1 cellular context compared by ENCODE assay signal in genomic region chr10:31318854-31319601, GRCh38.
TF ChIP-seq lines count a peak whose summit lies in the region.

Gene ZEB1 (plus strand): TSS chr10:31319216. CDS start chr10:31319235, 19 bp downstream.

TF ChIP-seq in HepG2, 621 proteins besides CTCF, POLR2A, EP300 and RAD21 (continued from another document and continues in another):
- TF ChIP-seq, protein P1, sequence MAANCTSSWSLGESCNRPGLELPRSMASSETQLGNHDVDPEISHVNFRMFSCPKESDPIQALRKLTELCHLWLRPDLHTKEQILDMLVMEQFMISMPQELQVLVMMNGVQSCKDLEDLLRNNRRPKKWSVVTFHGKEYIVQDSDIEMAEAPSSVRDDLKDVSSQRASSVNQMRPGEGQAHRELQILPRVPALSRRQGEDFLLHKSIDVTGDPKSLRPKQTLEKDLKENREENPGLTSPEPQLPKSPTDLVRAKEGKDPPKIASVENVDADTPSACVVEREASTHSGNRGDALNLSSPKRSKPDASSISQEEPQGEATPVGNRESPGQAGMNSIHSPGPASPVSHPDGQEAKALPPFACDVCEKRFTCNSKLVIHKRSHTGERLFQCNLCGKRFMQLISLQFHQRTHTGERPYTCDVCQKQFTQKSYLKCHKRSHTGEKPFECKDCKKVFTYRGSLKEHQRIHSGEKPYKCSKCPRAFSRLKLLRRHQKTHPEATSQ (CRISPR knock-in tag; IDR thresholded peaks at IDR 0.05; ENCODE audit: borderline replicate concordance) = no peak
- TF ChIP-seq AGO1 (IDR thresholded peaks at IDR 0.05; ENCODE audit: low read depth, low read length, poor library complexity, severe bottlenecking) (no peak), ATF4 (CRISPR knock-in tag; IDR thresholded peaks at IDR 0.05) (peak in 1 of 2 experiments; percentile 40; a peak in 1 of 4 replicates), ZNF383 (CRISPR knock-in tag; IDR thresholded peaks at IDR 0.05; ENCODE audit: borderline replicate concordance) (no peak), ZNF629 (CRISPR knock-in tag; conservative IDR thresholded peaks at IDR 0.05) (no peak), YY1 (IDR thresholded peaks at IDR 0.05; ENCODE audit: insufficient read depth, insufficient replicate concordance, low read depth, low read length) (peak; percentile 80), CENPX (CRISPR knock-in tag; IDR thresholded peaks at IDR 0.05) (no peak), ADNP (CRISPR knock-in tag; IDR thresholded peaks at IDR 0.05) (no peak), SP140L (CRISPR knock-in tag; IDR thresholded peaks at IDR 0.05; ENCODE audit: borderline replicate concordance) (no peak), RNF2 (conservative IDR thresholded peaks at IDR 0.05; ENCODE audit: low read depth) (no peak), KLF9 (CRISPR knock-in tag; IDR thresholded peaks at IDR 0.05; ENCODE audit: low read depth) (no peak), UBTF (CRISPR knock-in tag; IDR thresholded peaks at IDR 0.05) (peak; percentile 82), MEIS2 (CRISPR knock-in tag; IDR thresholded peaks at IDR 0.05) (no peak), NRL (CRISPR knock-in tag; IDR thresholded peaks at IDR 0.05; ENCODE audit: borderline replicate concordance) (no peak; the same call in 1 of the 2 replicates), CREB1 (IDR thresholded peaks at IDR 0.05) (no peak), CREB1 (CRISPR knock-in tag; IDR thresholded peaks at IDR 0.05) (no peak), IRF9 (CRISPR knock-in tag; IDR thresholded peaks at IDR 0.05; ENCODE audit: borderline replicate concordance) (peak; percentile 16; the same call in 1 of the 2 replicates), JDP2 (CRISPR knock-in tag; IDR thresholded peaks at IDR 0.05; ENCODE audit: borderline replicate concordance) (no peak), ZNF670 (CRISPR knock-in tag; IDR thresholded peaks at IDR 0.05; ENCODE audit: borderline replicate concordance) (0 out of 2 replicates have a peak, but pooled peaks have one; percentile 23), HCFC1 (IDR thresholded peaks at IDR 0.05; ENCODE audit: low read depth, low read length) (peak; percentile 28; the same call in 1 of the 2 replicates), HMGXB4 (CRISPR knock-in tag; IDR thresholded peaks at IDR 0.05; ENCODE audit: borderline replicate concordance in 1 of 2, low read depth in 1 of 2) (peak; percentile 13 to 55; a peak in 1 of 4 replicates), PITX1 (CRISPR knock-in tag; IDR thresholded peaks at IDR 0.05) (no peak), ATAD3A (CRISPR knock-in tag; IDR thresholded peaks at IDR 0.05) (no peak), GMEB1 (CRISPR knock-in tag; IDR thresholded peaks at IDR 0.05; ENCODE audit: borderline replicate concordance) (no peak), RCOR2 (CRISPR knock-in tag; IDR thresholded peaks at IDR 0.05) (no peak), ZNF567 (CRISPR knock-in tag; IDR thresholded peaks at IDR 0.05; ENCODE audit: borderline replicate concordance) (no peak)
- TF ChIP-seq, protein P2, sequence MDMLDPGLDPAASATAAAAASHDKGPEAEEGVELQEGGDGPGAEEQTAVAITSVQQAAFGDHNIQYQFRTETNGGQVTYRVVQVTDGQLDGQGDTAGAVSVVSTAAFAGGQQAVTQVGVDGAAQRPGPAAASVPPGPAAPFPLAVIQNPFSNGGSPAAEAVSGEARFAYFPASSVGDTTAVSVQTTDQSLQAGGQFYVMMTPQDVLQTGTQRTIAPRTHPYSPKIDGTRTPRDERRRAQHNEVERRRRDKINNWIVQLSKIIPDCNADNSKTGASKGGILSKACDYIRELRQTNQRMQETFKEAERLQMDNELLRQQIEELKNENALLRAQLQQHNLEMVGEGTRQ (IDR thresholded peaks at IDR 0.05; ENCODE audit: low read depth, low read length) = no peak
- TF ChIP-seq, protein P2 (CRISPR knock-in tag; IDR thresholded peaks at IDR 0.05; ENCODE audit: borderline replicate concordance) = no peak
- TF ChIP-seq, protein P3, sequence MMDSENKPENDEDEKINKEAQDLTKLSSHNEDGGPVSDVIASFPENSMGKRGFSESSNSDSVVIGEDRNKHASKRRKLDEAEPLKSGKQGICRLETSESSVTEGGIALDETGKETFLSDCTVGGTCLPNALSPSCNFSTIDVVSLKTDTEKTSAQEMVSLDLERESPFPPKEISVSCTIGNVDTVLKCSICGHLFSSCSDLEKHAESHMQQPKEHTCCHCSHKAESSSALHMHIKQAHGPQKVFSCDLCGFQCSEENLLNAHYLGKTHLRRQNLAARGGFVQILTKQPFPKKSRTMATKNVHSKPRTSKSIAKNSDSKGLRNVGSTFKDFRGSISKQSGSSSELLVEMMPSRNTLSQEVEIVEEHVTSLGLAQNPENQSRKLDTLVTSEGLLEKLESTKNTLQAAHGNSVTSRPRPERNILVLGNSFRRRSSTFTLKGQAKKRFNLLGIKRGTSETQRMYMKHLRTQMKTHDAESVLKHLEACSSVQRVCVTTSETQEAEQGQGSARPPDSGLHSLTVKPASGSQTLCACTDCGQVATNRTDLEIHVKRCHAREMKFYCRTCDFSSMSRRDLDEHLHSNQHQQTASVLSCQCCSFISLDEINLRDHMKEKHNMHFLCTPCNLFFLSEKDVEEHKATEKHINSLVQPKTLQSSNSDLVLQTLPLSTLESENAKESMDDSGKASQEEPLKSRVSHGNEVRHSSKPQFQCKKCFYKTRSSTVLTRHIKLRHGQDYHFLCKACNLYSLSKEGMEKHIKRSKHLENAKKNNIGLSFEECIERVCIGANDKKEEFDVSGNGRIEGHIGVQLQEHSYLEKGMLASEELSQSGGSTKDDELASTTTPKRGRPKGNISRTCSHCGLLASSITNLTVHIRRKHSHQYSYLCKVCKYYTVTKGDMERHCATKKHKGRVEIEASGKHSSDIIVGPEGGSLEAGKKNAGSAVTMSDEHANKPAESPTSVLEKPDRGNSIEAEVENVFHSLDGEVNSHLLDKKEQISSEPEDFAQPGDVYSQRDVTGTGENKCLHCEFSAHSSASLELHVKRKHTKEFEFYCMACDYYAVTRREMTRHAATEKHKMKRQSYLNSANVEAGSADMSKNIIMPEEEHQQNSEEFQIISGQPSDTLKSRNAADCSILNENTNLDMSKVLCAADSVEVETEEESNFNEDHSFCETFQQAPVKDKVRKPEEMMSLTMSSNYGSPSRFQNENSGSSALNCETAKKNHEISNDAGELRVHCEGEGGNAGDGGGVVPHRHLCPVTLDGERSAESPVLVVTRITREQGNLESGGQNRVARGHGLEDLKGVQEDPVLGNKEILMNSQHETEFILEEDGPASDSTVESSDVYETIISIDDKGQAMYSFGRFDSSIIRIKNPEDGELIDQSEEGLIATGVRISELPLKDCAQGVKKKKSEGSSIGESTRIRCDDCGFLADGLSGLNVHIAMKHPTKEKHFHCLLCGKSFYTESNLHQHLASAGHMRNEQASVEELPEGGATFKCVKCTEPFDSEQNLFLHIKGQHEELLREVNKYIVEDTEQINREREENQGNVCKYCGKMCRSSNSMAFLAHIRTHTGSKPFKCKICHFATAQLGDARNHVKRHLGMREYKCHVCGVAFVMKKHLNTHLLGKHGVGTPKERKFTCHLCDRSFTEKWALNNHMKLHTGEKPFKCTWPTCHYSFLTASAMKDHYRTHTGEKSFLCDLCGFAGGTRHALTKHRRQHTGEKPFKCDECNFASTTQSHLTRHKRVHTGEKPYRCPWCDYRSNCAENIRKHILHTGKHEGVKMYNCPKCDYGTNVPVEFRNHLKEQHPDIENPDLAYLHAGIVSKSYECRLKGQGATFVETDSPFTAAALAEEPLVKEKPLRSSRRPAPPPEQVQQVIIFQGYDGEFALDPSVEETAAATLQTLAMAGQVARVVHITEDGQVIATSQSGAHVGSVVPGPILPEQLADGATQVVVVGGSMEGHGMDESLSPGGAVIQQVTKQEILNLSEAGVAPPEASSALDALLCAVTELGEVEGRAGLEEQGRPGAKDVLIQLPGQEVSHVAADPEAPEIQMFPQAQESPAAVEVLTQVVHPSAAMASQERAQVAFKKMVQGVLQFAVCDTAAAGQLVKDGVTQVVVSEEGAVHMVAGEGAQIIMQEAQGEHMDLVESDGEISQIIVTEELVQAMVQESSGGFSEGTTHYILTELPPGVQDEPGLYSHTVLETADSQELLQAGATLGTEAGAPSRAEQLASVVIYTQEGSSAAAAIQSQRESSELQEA (CRISPR knock-in tag; IDR thresholded peaks at IDR 0.05; ENCODE audit: not compliant biosample characterization) = no peak
- TF ChIP-seq, protein P4, sequence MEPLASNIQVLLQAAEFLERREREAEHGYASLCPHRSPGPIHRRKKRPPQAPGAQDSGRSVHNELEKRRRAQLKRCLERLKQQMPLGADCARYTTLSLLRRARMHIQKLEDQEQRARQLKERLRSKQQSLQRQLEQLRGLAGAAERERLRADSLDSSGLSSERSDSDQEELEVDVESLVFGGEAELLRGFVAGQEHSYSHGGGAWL (CRISPR knock-in tag; IDR thresholded peaks at IDR 0.05) = no peak
- TF ChIP-seq, protein P5, sequence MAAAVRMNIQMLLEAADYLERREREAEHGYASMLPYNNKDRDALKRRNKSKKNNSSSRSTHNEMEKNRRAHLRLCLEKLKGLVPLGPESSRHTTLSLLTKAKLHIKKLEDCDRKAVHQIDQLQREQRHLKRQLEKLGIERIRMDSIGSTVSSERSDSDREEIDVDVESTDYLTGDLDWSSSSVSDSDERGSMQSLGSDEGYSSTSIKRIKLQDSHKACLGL (CRISPR knock-in tag; IDR thresholded peaks at IDR 0.05) = no peak
- TF ChIP-seq, protein P6, sequence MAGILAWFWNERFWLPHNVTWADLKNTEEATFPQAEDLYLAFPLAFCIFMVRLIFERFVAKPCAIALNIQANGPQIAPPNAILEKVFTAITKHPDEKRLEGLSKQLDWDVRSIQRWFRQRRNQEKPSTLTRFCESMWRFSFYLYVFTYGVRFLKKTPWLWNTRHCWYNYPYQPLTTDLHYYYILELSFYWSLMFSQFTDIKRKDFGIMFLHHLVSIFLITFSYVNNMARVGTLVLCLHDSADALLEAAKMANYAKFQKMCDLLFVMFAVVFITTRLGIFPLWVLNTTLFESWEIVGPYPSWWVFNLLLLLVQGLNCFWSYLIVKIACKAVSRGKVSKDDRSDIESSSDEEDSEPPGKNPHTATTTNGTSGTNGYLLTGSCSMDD (CRISPR knock-in tag; IDR thresholded peaks at IDR 0.05) = no peak
